8 cellular contexts compared by ENCODE assay signal in genomic region chr7:131328387-131329175, GRCh38. TPM values are rescaled to one million over a fixed set of nuclear protein-coding genes. Genes with fewer than 3 reads are reported as not detected.
A peak's percentile ranks its signal among the peaks of the same experiment; 100 is the strongest.
DNase-seq lines count a peak whose midpoint lies in the region; ATAC-seq and TF ChIP-seq lines count a peak whose summit lies in the region.

No MANE protein-coding gene starts in this region.

- H3K4me3 Mint-ChIP-seq in osteocyte (ENCODE audit: unreplicated experiment) = peak overlapping the region; percentile 99

- H3K27ac ChIP-seq in GM23248 (peak overlapping the region; percentile 95), VCaP (peak overlapping the region; percentile 99)

- peaks cover 6% of the 10 kb centered on the region for H4K20me1 ChIP-seq in GM23248 (ENCODE audit: insufficient read depth)

- H3K27me3 ChIP-seq in GM23248 (replicated peaks; ENCODE audit: insufficient read depth) = no peaks in the 10 kb centered on the region

- H3K79me2 ChIP-seq in GM23248 (ENCODE audit: insufficient read depth) = peaks cover 59% of the 10 kb centered on the region

- peaks cover 18% of the 10 kb centered on the region for H3F3A ChIP-seq in GM23248 (ENCODE audit: insufficient read depth)

- peak overlapping the region; percentile 98 for H3K27ac Mint-ChIP-seq in osteocyte (ENCODE audit: unreplicated experiment)

- peaks cover 45% of the 10 kb centered on the region for H3K4me1 Mint-ChIP-seq in osteocyte (ENCODE audit: unreplicated experiment)

- peaks cover 4% of the 10 kb centered on the region for H3K36me3 Mint-ChIP-seq in osteocyte (ENCODE audit: unreplicated experiment)

- H3K27me3 Mint-ChIP-seq in osteocyte (ENCODE audit: unreplicated experiment) = no peaks in the 10 kb centered on the region

- peak overlapping the region; percentile 98 for H3K9ac ChIP-seq in GM23248

- peak overlapping the region; percentile 100 for H3K4me2 ChIP-seq in GM23248 (ENCODE audit: unreplicated experiment)

- peak overlapping the region; percentile 93 for H2AFZ ChIP-seq in GM23248

- H3K9me3 Mint-ChIP-seq in osteocyte (ENCODE audit: unreplicated experiment) = no peaks in the 10 kb centered on the region

- H3K36me3 ChIP-seq in GM23248 (ENCODE audit: low read depth) = no peaks in the 10 kb centered on the region

- DNase-seq in AG10803 (ENCODE audit: low read depth) (peak; percentile 61), GM23248 (peak; percentile 62), foreskin fibroblast (peak; percentile 14 to 55), osteocyte (ENCODE audit: extremely low spot score, unreplicated experiment) (no peak), ecto neural progenitor cell (ENCODE audit: low spot score) (no peak)

- ATAC-seq in GM21717 (IDR thresholded peaks at IDR 0.05; ENCODE audit: unreplicated experiment) (no peak), GM19455 (IDR thresholded peaks at IDR 0.05; ENCODE audit: unreplicated experiment) (no peak)

- peaks cover 21% of the 10 kb centered on the region for H3K4me1 ChIP-seq in GM23248 (ENCODE audit: insufficient read depth)

- no peaks in the 10 kb centered on the region for H3K9me2 ChIP-seq in GM23248 (ENCODE audit: insufficient read depth)

- H3K9me3 ChIP-seq in GM23248 (ENCODE audit: low read depth) = no peaks in the 10 kb centered on the region

- WGBS in GM23248 (ENCODE audit: low coverage in 1 of 2, low lambda C conversion rate in 2 of 2, missing lambda C conversion rate in 2 of 2), 2 experiments = 0 to 1% methylated on average over 19 of the region's 19 CpGs

- in situ Hi-C loops in GM23248 (cut with MboI) = no loop called here

- TF ChIP-seq CTCF in AG10803 (conservative IDR thresholded peaks at IDR 0.05; ENCODE audit: low read length) = no peak
- TF ChIP-seq CTCF in VCaP (conservative IDR thresholded peaks at IDR 0.05) = no peak
- no peak for TF ChIP-seq CTCF in foreskin fibroblast (IDR thresholded peaks at IDR 0.05; ENCODE audit: low read depth, low read length)
- TF ChIP-seq CTCF in osteocyte (IDR thresholded peaks at IDR 0.05) = no peak

- peak overlapping the region; percentile 91 for H3K4me3 ChIP-seq in AG10803 (ENCODE audit: low read length)
- peak overlapping the region; percentile 87 for H3K4me3 ChIP-seq in GM23248
- H3K4me3 ChIP-seq in foreskin fibroblast (ENCODE audit: low read depth in 1 of 2, low read length in 2 of 2) = peak overlapping the region; percentile 79 to 92

RNA-seq across cellular contexts. Expression of gene MKLN1, which starts 0.9 kb away (rescaled TPM):
- total RNA-seq in GM23248 (2014; rRNA removed; shearing (Covaris generic)) = 30.2 and 35.7 TPM in 2 replicates
- 26.4 and 32.1 TPM in 2 replicates for polyA plus RNA-seq in GM23248 (2016; fragmentation: Nextera tagmentation; extraction: Ambion mirVana)
- total RNA-seq in osteocyte = 41.4 and 44.1 TPM in 2 replicates

Comparison
In these comparisons a context has a peak if more than half of its experiments do, and no peak if none do; other contexts are left out.
1. DNase-seq: peak in AG10803 (single experiment), GM23248 (single experiment) and foreskin fibroblast (2 of 2); none in osteocyte (single experiment) and ecto neural progenitor cell (single experiment).
2. Peak in every context shown above with its lines, with median percentiles within 50 percentile points of each other: H3K4me3 ChIP-seq.